9 cellular contexts compared by ENCODE assay signal in genomic region chr2:104849618-104850097, GRCh38. TPM values are rescaled to one million over a fixed set of nuclear protein-coding genes. Genes with fewer than 3 reads are reported as not detected.
DNase-seq lines count a peak whose midpoint lies in the region; TF ChIP-seq lines count a peak whose summit lies in the region.
"Had no signal": no experiment of that assay in that cellular context is flagged by ENCODE, and none has a peak within 500 bp of the region (broad histone marks: within the 10 kb centered on the region; RNA-seq: fewer than 3 reads in every experiment).

No MANE protein-coding gene starts in this region.

- peak; percentile 73 for TF ChIP-seq CTCF in kidney epithelial cell (IDR thresholded peaks at IDR 0.05; ENCODE audit: insufficient read depth, low read length, poor library complexity, severe bottlenecking)

- no peaks in the 10 kb centered on the region for H3K36me3 ChIP-seq in kidney epithelial cell (ENCODE audit: control insufficient read depth, insufficient read depth, low read length)

- peaks cover 36% of the 10 kb centered on the region for H3K27me3 ChIP-seq in kidney epithelial cell (ENCODE audit: control insufficient read depth, insufficient read depth, low read length)

- H3K4me3 ChIP-seq in kidney epithelial cell (ENCODE audit: low read depth, low read length) = peak overlapping the region; percentile 51

- DNase-seq in A172 (ENCODE audit: low spot score) (peak; percentile 55), GM03348 (ENCODE audit: low spot score) (peak; percentile 67), HuH-7 (ENCODE audit: low spot score) (peak; percentile 72), SHP77 treated with DMSO at 0.1 percent for 48 hours (lab: John Stamatoyannopoulos, UW) (peak; percentile 33), astrocyte of the hippocampus (ENCODE audit: low read depth, low spot score) (peak; percentile 93), kidney epithelial cell (ENCODE audit: low read depth) (no peak), germinal center (ENCODE audit: low spot score) (no peak)
- DNase-seq in stimulated activated CD4-positive, alpha-beta T cell treated with anti-CD3 and anti-CD28 coated beads, Interleukin-4, amount 100 ng/mL, for 24 hours = peak; percentile 61

RNA-seq across cellular contexts. Expression of gene POU3F3, which starts 4.3 kb away (rescaled TPM):
- total RNA-seq in A172 (2014; rRNA removed; shearing (Covaris generic)) = not detected in 2 replicates
- total RNA-seq in kidney epithelial cell = 18.2 and 19.0 TPM in 2 replicates
- total RNA-seq: mononuclear cell had no signal

Comparison
In these comparisons a context has a peak if more than half of its experiments do, and no peak if none do; other contexts are left out.
1. DNase-seq: peak in A172 (single experiment), GM03348 (single experiment), HuH-7 (single experiment), SHP77 treated with DMSO at 0.1 percent for 48 hours (single experiment), astrocyte of the hippocampus (single experiment) and stimulated activated CD4-positive, alpha-beta T cell treated with anti-CD3 and anti-CD28 coated beads, Interleukin-4, amount 100 ng/mL, for 24 hours (single experiment); none in kidney epithelial cell (single experiment) and germinal center (single experiment).
2. RNA of gene POU3F3, which starts 4.3 kb away (total RNA-seq): 18.2 to 19.0 TPM in kidney epithelial cell; not detected in A172; every median in the first group is over 10 times any median in the second.